Comparison of ENCODE assay signal across 1 cellular context in genomic region chr6:110828396-110828795, GRCh38.
TF ChIP-seq lines count a peak whose summit lies in the region.

No MANE protein-coding gene starts in this region.

TF ChIP-seq in IMR-90, 13 proteins besides CTCF, POLR2A, EP300 and RAD21:
- TF ChIP-seq MXI1 (IDR thresholded peaks at IDR 0.05; ENCODE audit: borderline replicate concordance, low read depth, low read length) (no peak), RFX5 (IDR thresholded peaks at IDR 0.05; ENCODE audit: low read depth, low read length) (no peak), NFE2L2 (IDR thresholded peaks at IDR 0.05; ENCODE audit: low read depth, low read length) (no peak), CEBPB (IDR thresholded peaks at IDR 0.05; ENCODE audit: low read depth, low read length) (no peak), RCOR1 (IDR thresholded peaks at IDR 0.05; ENCODE audit: insufficient replicate concordance, low read length) (no peak), FOS (IDR thresholded peaks at IDR 0.05; ENCODE audit: low read depth, low read length) (no peak), MAFK (IDR thresholded peaks at IDR 0.05; ENCODE audit: low read depth, low read length) (no peak), SMC3 (IDR thresholded peaks at IDR 0.05; ENCODE audit: low read depth, low read length) (no peak), CHD1 (IDR thresholded peaks at IDR 0.05; ENCODE audit: low read depth, low read length) (no peak), MAZ (IDR thresholded peaks at IDR 0.05; ENCODE audit: borderline replicate concordance, low read depth, low read length) (no peak), BHLHE40 (IDR thresholded peaks at IDR 0.05; ENCODE audit: low read depth, low read length) (no peak)
- TF ChIP-seq, protein P1, sequence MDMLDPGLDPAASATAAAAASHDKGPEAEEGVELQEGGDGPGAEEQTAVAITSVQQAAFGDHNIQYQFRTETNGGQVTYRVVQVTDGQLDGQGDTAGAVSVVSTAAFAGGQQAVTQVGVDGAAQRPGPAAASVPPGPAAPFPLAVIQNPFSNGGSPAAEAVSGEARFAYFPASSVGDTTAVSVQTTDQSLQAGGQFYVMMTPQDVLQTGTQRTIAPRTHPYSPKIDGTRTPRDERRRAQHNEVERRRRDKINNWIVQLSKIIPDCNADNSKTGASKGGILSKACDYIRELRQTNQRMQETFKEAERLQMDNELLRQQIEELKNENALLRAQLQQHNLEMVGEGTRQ (IDR thresholded peaks at IDR 0.05; ENCODE audit: low read depth, low read length): no peak
- TF ChIP-seq, protein P2, sequence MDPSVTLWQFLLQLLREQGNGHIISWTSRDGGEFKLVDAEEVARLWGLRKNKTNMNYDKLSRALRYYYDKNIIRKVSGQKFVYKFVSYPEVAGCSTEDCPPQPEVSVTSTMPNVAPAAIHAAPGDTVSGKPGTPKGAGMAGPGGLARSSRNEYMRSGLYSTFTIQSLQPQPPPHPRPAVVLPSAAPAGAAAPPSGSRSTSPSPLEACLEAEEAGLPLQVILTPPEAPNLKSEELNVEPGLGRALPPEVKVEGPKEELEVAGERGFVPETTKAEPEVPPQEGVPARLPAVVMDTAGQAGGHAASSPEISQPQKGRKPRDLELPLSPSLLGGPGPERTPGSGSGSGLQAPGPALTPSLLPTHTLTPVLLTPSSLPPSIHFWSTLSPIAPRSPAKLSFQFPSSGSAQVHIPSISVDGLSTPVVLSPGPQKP (IDR thresholded peaks at IDR 0.05; ENCODE audit: borderline replicate concordance, low read depth, low read length): no peak
